Comparison of ENCODE assay signal across 11 cellular contexts in genomic region chr11:119481667-119482400, GRCh38. TPM values are rescaled to one million over a fixed set of nuclear protein-coding genes. Genes with fewer than 3 reads are reported as not detected.
DNase-seq lines count a peak whose midpoint lies in the region; ATAC-seq, FAIRE-seq and TF ChIP-seq lines count a peak whose summit lies in the region.
"Had no signal": no experiment of that assay in that cellular context is flagged by ENCODE, and none has a peak within 500 bp of the region (broad histone marks: within the 10 kb centered on the region; RNA-seq: fewer than 3 reads in every experiment).

No MANE protein-coding gene starts in this region.

- RAD21 ChIA-PET in GM12878 (lab: Charles Lee; ENCODE audit: unreplicated experiment): interaction anchor here (0.9 to 2.4 kb wide), 3 partner anchors 31 to 68 kb away, joined by 3 to 13 read pairs (median 5); no protein-coding TSS in a partner anchor

- intact Hi-C loops in Right ventricle myocardium superior (cut with DNase I) (loop anchor here (5.0 kb wide), 1 partner anchor 625 kb away; no protein-coding TSS in a partner anchor), GM12878 (cut with micrococcal nuclease; ENCODE audit: unreplicated experiment) (loop anchor here (1.0 to 10.0 kb wide), 6 partner anchors 52 to 743 kb away; partner anchors contain the start of gene NECTIN1), aorta (cut with DNase I) (loop anchor here (2.0 to 10.0 kb wide), 4 partner anchors 53 to 625 kb away; partner anchors contain the start of gene NECTIN1 (in 2 of the 2))

- H3K36me3 ChIP-seq in right atrium auricular region: no peaks in the 10 kb centered on the region
- no peaks in the 10 kb centered on the region for H3K36me3 ChIP-seq in GM12878 (ENCODE audit: control insufficient read depth in 2 of 2, insufficient read depth in 2 of 2, low read length in 1 of 2)
- H3K36me3 ChIP-seq in aorta (ENCODE audit: control insufficient read depth in 1 of 2, insufficient read depth in 2 of 2, low read length in 1 of 2): no peaks in the 10 kb centered on the region

- TF ChIP-seq EP300 in GM12878 (IDR thresholded peaks at IDR 0.05; ENCODE audit: borderline replicate concordance in 1 of 2, control insufficient read depth in 1 of 2, low read depth in 2 of 2, low read length in 2 of 2): no peak

- SMC1A ChIA-PET in GM12878 (lab: Charles Lee; ENCODE audit: uncharacterized antibody, unreplicated experiment): interaction anchor here (0.6 kb wide), 1 partner anchor 273 kb away, joined by 3 read pairs; no protein-coding TSS in a partner anchor

- H3K4me3 ChIP-seq in right atrium auricular region (no peak overlapping the region), GM12878 (no peak overlapping the region), aorta (ENCODE audit: low read length in 2 of 2) (no peak overlapping the region)
- H3K4me3 ChIP-seq: skin epidermis had no signal

- H2AFZ ChIP-seq in GM12878 (ENCODE audit: control insufficient read depth, low read depth, low read length): no peak overlapping the region

- no peak overlapping the region for H3K9ac ChIP-seq in GM12878 (ENCODE audit: control insufficient read depth, insufficient read depth, low read length)

- no peaks in the 10 kb centered on the region for H4K20me1 ChIP-seq in GM12878 (ENCODE audit: control insufficient read depth, insufficient read depth)

- CTCF ChIA-PET in GM12878 (lab: Yijun Ruan, JAX): interaction anchor here (0.7 to 2.9 kb wide), 5 partner anchors 51 to 857 kb away, joined by 3 to 15 read pairs (median 5); partner anchors contain the start of gene NECTIN1

- TF ChIP-seq CTCF in right atrium auricular region (IDR thresholded peaks at IDR 0.05): peak in 1 of 2 donors; percentile 23
- TF ChIP-seq CTCF in GM12878 (IDR thresholded peaks at IDR 0.05 in 2 of 3, conservative IDR thresholded peaks at IDR 0.05 in 1 of 3; ENCODE audit: control insufficient read depth in 2 of 3, extremely low read depth in 1 of 3, insufficient read depth in 1 of 3, low read depth in 3 of 3, low read length in 3 of 3): no peak
- TF ChIP-seq CTCF in progenitor cell of endocrine pancreas (IDR thresholded peaks at IDR 0.05; ENCODE audit: unreplicated experiment): no peak

- no peak for FAIRE-seq in GM12878 (lab: Jason Lieb, UNC)

- in situ Hi-C loops in GM12878 (cut with MboI): loop anchor here (5.0 kb wide), 1 partner anchor 55 kb away; no protein-coding TSS in a partner anchor

- 30% methylated on average over 22 of the region's 22 CpGs for WGBS in GM12878 (ENCODE audit: insufficient coverage, insufficient replicate concordance, low lambda C conversion rate, missing lambda C conversion rate)
- 45 to 46% methylated on average over 22 of the region's 22 CpGs for WGBS in aorta, 2 donors

- TF ChIP-seq POLR2A in GM12878 (IDR thresholded peaks at IDR 0.05; ENCODE audit: low read depth, low read length): no peak

- ATAC-seq in Right ventricle myocardium superior (ENCODE audit: poor library complexity): peak; percentile 35
- peak; percentile 5 for ATAC-seq in GM12878
- peak; percentile 4 for ATAC-seq in aorta (ENCODE audit: low FRiP score)

- H3K27ac ChIP-seq in right atrium auricular region (no peak overlapping the region), GM12878 (ENCODE audit: control insufficient read depth, insufficient read depth) (no peak overlapping the region), aorta (ENCODE audit: low read depth in 1 of 2, low read length in 2 of 2) (no peak overlapping the region)

- no peak overlapping the region for H3K4me2 ChIP-seq in GM12878 (ENCODE audit: control insufficient read depth, insufficient read depth)

- TF ChIP-seq RAD21 in GM12878 (IDR thresholded peaks at IDR 0.05; ENCODE audit: insufficient read depth, low read depth, low read length): no peak

- no peaks in the 10 kb centered on the region for H3K9me3 ChIP-seq in right atrium auricular region
- H3K9me3 ChIP-seq in GM12878 (replicated peaks; ENCODE audit: control insufficient read depth, insufficient read depth, low read length): no peaks in the 10 kb centered on the region; the same call in 2 of the 3 replicates
- H3K9me3 ChIP-seq in aorta (ENCODE audit: control insufficient read depth, low read length): no peaks in the 10 kb centered on the region

- no peak for DNase-seq in Right ventricle myocardium superior
- no peak for DNase-seq in right atrium auricular region (ENCODE audit: low spot score)
- no peak for DNase-seq in GM12878 (ENCODE audit: low read depth, low spot score)
- DNase-seq in left kidney (ENCODE audit: low read depth, low spot score): peak; percentile 39
- no peak for DNase-seq in aorta
- no peak for DNase-seq in NCI-H1092 treated with DMSO at 0.1 percent for 48 hours (lab: John Stamatoyannopoulos, UW)
- DNase-seq in activated CD4-positive, alpha-beta T cell treated with anti-CD3 and anti-CD28 coated beads, Interleukin-2, amount 50 U/mL, for 48 hours: no peak
- DNase-seq in progenitor cell of endocrine pancreas (ENCODE audit: low spot score, unreplicated experiment): no peak

- H3K4me1 ChIP-seq in right atrium auricular region (peaks cover 0 to 10% of the 10 kb centered on the region in 2 donors), GM12878 (ENCODE audit: control insufficient read depth, insufficient read depth, low read length) (no peaks in the 10 kb centered on the region), aorta (ENCODE audit: control insufficient read depth in 1 of 2, insufficient read depth in 2 of 2, low read length in 2 of 2) (no peaks in the 10 kb centered on the region)

- H3K9me3 Mint-ChIP-seq in progenitor cell of endocrine pancreas (ENCODE audit: low read depth): no peaks in the 10 kb centered on the region
- H3K9me3 Mint-ChIP-seq: activated naive CD4-positive, alpha-beta T cell treated with anti-CD3 and anti-CD28 coated beads, Interleukin-2, amount 10 ng/mL, durations not matched to agents 7 days and 5 days; stimulated activated memory B cell treated with anti-CD40 and anti-IgM and Interleukin-4, amounts not matched to agents 10 μg/mL and 1 μg/mL and 100 μg/mL, for 72 hours had no signal

- H3K79me2 ChIP-seq in GM12878 (ENCODE audit: control insufficient read depth, insufficient read depth, low read length): no peaks in the 10 kb centered on the region

- H3K4me1 Mint-ChIP-seq in progenitor cell of endocrine pancreas (ENCODE audit: low read depth): peaks cover 3% of the 10 kb centered on the region
- H3K4me1 Mint-ChIP-seq: activated naive CD4-positive, alpha-beta T cell treated with anti-CD3 and anti-CD28 coated beads, Interleukin-2, amount 10 ng/mL, durations not matched to agents 7 days and 5 days had no signal

- no peak overlapping the region for H3K27ac Mint-ChIP-seq in progenitor cell of endocrine pancreas
- H3K27ac Mint-ChIP-seq: activated naive CD4-positive, alpha-beta T cell treated with anti-CD3 and anti-CD28 coated beads, Interleukin-2, amount 10 ng/mL, durations not matched to agents 7 days and 5 days had no signal

- peaks cover 55% of the 10 kb centered on the region for H3K27me3 Mint-ChIP-seq in progenitor cell of endocrine pancreas

- no TSS peak for BruUV-seq in GM12878 (replicated peaks; lab: Mats Ljungman, UMichigan)

- H3K27me3 ChIP-seq in right atrium auricular region (no peaks in the 10 kb centered on the region), GM12878 (replicated peaks in 1 of 2; ENCODE audit: control insufficient read depth in 2 of 2, insufficient read depth in 2 of 2, low read length in 1 of 2) (no peaks in the 10 kb centered on the region; a peak in 1 of 4 replicates), aorta (ENCODE audit: control insufficient read depth in 1 of 2, insufficient read depth in 2 of 2, low read length in 1 of 2) (no peaks in the 10 kb centered on the region)

- no peak overlapping the region for H3K4me3 Mint-ChIP-seq in progenitor cell of endocrine pancreas (ENCODE audit: low read depth)
- H3K4me3 Mint-ChIP-seq: activated naive CD4-positive, alpha-beta T cell treated with anti-CD3 and anti-CD28 coated beads, Interleukin-2, amount 10 ng/mL, durations not matched to agents 7 days and 5 days; stimulated activated memory B cell treated with anti-CD40 and anti-IgM and Interleukin-4, amounts not matched to agents 10 μg/mL and 1 μg/mL and 100 μg/mL, for 72 hours had no signal

- no peaks in the 10 kb centered on the region for H3K36me3 Mint-ChIP-seq in progenitor cell of endocrine pancreas (ENCODE audit: insufficient read depth)
- H3K36me3 Mint-ChIP-seq: activated naive CD4-positive, alpha-beta T cell treated with anti-CD3 and anti-CD28 coated beads, Interleukin-2, amount 10 ng/mL, durations not matched to agents 7 days and 5 days; stimulated activated memory B cell treated with anti-CD40 and anti-IgM and Interleukin-4, amounts not matched to agents 10 μg/mL and 1 μg/mL and 100 μg/mL, for 72 hours had no signal

- POLR2A ChIA-PET in GM12878 (lab: Charles Lee): interaction anchor here (0.5 kb wide), 1 partner anchor 262 kb away, joined by 3 read pairs; no protein-coding TSS in a partner anchor

RNA-seq across cellular contexts. Expression of gene THY1, which starts 58.9 kb away (rescaled TPM):
- total RNA-seq in Right ventricle myocardium superior: 1.5 TPM
- total RNA-seq in right atrium auricular region: 1 to 10 TPM; 2.0 to 7.2 TPM
- total RNA-seq in GM12878 (2013; cell fraction: nucleolus; rRNA removed): 22.5 and 26.7 TPM in 2 replicates
- 3.3 and 4.2 TPM in 2 replicates for total RNA-seq in GM12878 (2014; rRNA removed)
- total RNA-seq in GM12878 (2014; rRNA removed; fragmentation: Illumina TruSeq; extraction: Trizol): 2.4 and 2.7 TPM in 2 replicates
- 2.4 and 3.1 TPM in 2 replicates for total RNA-seq in GM12878 (2021)
- 3.6 TPM for polyA plus RNA-seq in GM12878 (2011; ENCODE audit: low read depth)
- polyA plus RNA-seq in GM12878 (2011; rRNA removed): 6.0 and 20.1 TPM in 2 replicates
- 31.4 and 54.1 TPM in 2 replicates for polyA plus RNA-seq in GM12878 (2011; cell fraction: cytosol; rRNA removed)
- 12.3 and 17.1 TPM in 2 replicates for polyA plus RNA-seq in GM12878 (2011; cell fraction: nucleus; rRNA removed)
- polyA plus RNA-seq in GM12878 (2012): 2.3 and 2.8 TPM in 2 replicates
- polyA plus RNA-seq in GM12878 (2014; fragmentation: Illumina TruSeq; extraction: Trizol): 8.4 and 9.3 TPM in 2 replicates
- polyA plus RNA-seq in GM12878 (2014; fragmentation: Nextera tagmentation; extraction: Ambion mirVana): 1 to 10 TPM in 1 of 2 experiments, under 1 TPM in 1; 0.86 to 2.6 TPM
- polyA plus RNA-seq in GM12878 (2014; rRNA removed): 4.1 and 7.3 TPM in 2 replicates
- 1 to 10 TPM; 2.3 to 3.8 TPM for polyA plus RNA-seq in GM12878 (2016; fragmentation: Nextera tagmentation; extraction: Ambion mirVana)
- 24.0 and 34.6 TPM in 2 replicates for polyA minus RNA-seq in GM12878 (2011; rRNA and poly(A)+ RNA removed)
- 2.6 and 6.0 TPM in 2 replicates for polyA minus RNA-seq in GM12878 (2011; cell fraction: cytosol; rRNA and poly(A)+ RNA removed)
- polyA minus RNA-seq in GM12878 (2011; cell fraction: nucleus; rRNA and poly(A)+ RNA removed): 6.0 and 6.6 TPM in 2 replicates
- 10 to 100 TPM; 19.3 to 80.9 TPM for total RNA-seq in aorta
- 10 to 100 TPM; 10.2 to 12.5 TPM for polyA plus RNA-seq in aorta
- 0.44 and 0.62 TPM in 2 replicates for total RNA-seq in progenitor cell of endocrine pancreas
